In genomic region chr10:133088524-133089460, GRCh38 we compare ENCODE assay signal across 22 cellular contexts. TPM values are rescaled to one million over a fixed set of nuclear protein-coding genes. Genes with fewer than 3 reads are reported as not detected.
A peak's percentile ranks its signal among the peaks of the same experiment; 100 is the strongest.
DNase-seq lines count a peak whose midpoint lies in the region; ATAC-seq, FAIRE-seq and TF ChIP-seq lines count a peak whose summit lies in the region.
"Had no signal": no experiment of that assay in that cellular context is flagged by ENCODE, and none has a peak within 500 bp of the region (broad histone marks: within the 10 kb centered on the region; RNA-seq: fewer than 3 reads in every experiment).

No MANE protein-coding gene starts in this region.

- H3K4me1 ChIP-seq in NT2/D1 (ENCODE audit: insufficient read depth, insufficient read length): peaks cover 5% of the 10 kb centered on the region
- H3K4me1 ChIP-seq in endodermal cell (ENCODE audit: control insufficient read depth, insufficient read depth, low read length): peaks cover 4% of the 10 kb centered on the region
- H3K4me1 ChIP-seq in right lobe of liver: peaks cover 0 to 7% (median 0%) of the 10 kb centered on the region in 4 donors
- H3K4me1 ChIP-seq in stomach: peaks cover 11 to 21% (median 18%) of the 10 kb centered on the region in 4 donors

- H3K27me3 ChIP-seq in NT2/D1 (ENCODE audit: insufficient read depth, insufficient read length) (peaks cover 71% of the 10 kb centered on the region), endodermal cell (ENCODE audit: control insufficient read depth, insufficient read depth, low read length, poor library complexity, severe bottlenecking) (peaks cover 44% of the 10 kb centered on the region), right lobe of liver (peaks cover 0 to 5% of the 10 kb centered on the region in 2 donors), stomach (peaks cover 35 to 81% (median 64%) of the 10 kb centered on the region in 3 donors), brain microvascular endothelial cell (replicated peaks) (peaks cover 39% of the 10 kb centered on the region)

- peak overlapping the region; percentile 42 for H3K4me3 Mint-ChIP-seq in endodermal cell
- H3K4me3 Mint-ChIP-seq: activated CD8-positive, alpha-beta T cell treated with anti-CD3 and anti-CD28 coated beads for 36 hours; activated T-cell treated with anti-CD3 and anti-CD28 coated beads, Interleukin-2, amount 50 U/mL, for 4 hours had no signal

- TF ChIP-seq POLR2A in right lobe of liver (IDR thresholded peaks at IDR 0.05) (no peak), stomach (IDR thresholded peaks at IDR 0.05) (no peak)

- WGBS in endodermal cell (ENCODE audit: insufficient coverage in 1 of 2, insufficient read length in 1 of 2), 2 experiments: 35 to 45% methylated on average over 40 to 75 of the region's 75 CpGs
- 71% methylated on average over 12 of the region's 75 CpGs for WGBS in right lobe of liver (ENCODE audit: insufficient coverage, low coverage, low lambda C conversion rate, missing lambda C conversion rate)
- WGBS in stomach, 5 donors: 24 to 71% (median 29%) methylated on average over 13 to 75 of the region's 75 CpGs

- peaks cover 2% of the 10 kb centered on the region for H3K4me1 Mint-ChIP-seq in endodermal cell

- no peak for TF ChIP-seq EP300 in stomach (IDR thresholded peaks at IDR 0.05)

- DNase-seq in NT2/D1 (ENCODE audit: low read depth, low spot score) (no peak), endodermal cell (peak; percentile 70), right lobe of liver (no peak), stomach (no peak), brain microvascular endothelial cell (no peak), D721Med (ENCODE audit: insufficient read length, low spot score) (no peak)
- DNase-seq in stimulated activated CD8-positive, alpha-beta memory T cell treated with anti-CD3 and anti-CD28 coated beads, Interleukin-4, amount 100 ng/mL, for 48 hours: no peak
- DNase-seq: activated CD8-positive, alpha-beta T cell treated with anti-CD3 and anti-CD28 coated beads for 36 hours; activated T-cell treated with anti-CD3 and anti-CD28 coated beads, Interleukin-2, amount 50 U/mL, for 4 hours; cortex of kidney; IMR-90; left colon; NCI-H748 treated with DMSO at 0.1 percent for 48 hours; OCI-M1; stimulated activated naive CD4-positive, alpha-beta T cell treated with Interleukin-2 at 50 U/mL for 16 hours had no signal

- no peaks in the 10 kb centered on the region for H3K36me3 Mint-ChIP-seq in endodermal cell (ENCODE audit: low read depth)
- H3K36me3 Mint-ChIP-seq: activated naive CD4-positive, alpha-beta T cell treated with anti-CD3 and anti-CD28 coated beads, Interleukin-2, amount 50 U/mL, for 72 hours had no signal

- H3K9ac ChIP-seq in NT2/D1 (ENCODE audit: insufficient read length, low read depth): no peak overlapping the region
- H3K9ac ChIP-seq in endodermal cell (ENCODE audit: extremely low read depth, low read length, poor library complexity, severe bottlenecking): no peak overlapping the region

- H3K9me3 Mint-ChIP-seq in endodermal cell: no peaks in the 10 kb centered on the region
- H3K9me3 Mint-ChIP-seq: activated CD8-positive, alpha-beta T cell treated with anti-CD3 and anti-CD28 coated beads for 36 hours; activated naive CD4-positive, alpha-beta T cell treated with anti-CD3 and anti-CD28 coated beads, Interleukin-2, amount 50 U/mL, for 72 hours; activated T-cell treated with anti-CD3 and anti-CD28 coated beads, Interleukin-2, amount 50 U/mL, for 4 hours had no signal

- intact Hi-C loops in right lobe of liver (cut with DNase I) (no loop called here), stomach (cut with DNase I; ENCODE audit: low total_unique reads) (no loop called here)

- no peak overlapping the region for H3K27ac Mint-ChIP-seq in endodermal cell
- H3K27ac Mint-ChIP-seq: activated CD8-positive, alpha-beta T cell treated with anti-CD3 and anti-CD28 coated beads for 36 hours; activated naive CD4-positive, alpha-beta T cell treated with anti-CD3 and anti-CD28 coated beads, Interleukin-2, amount 50 U/mL, for 72 hours had no signal

- no peaks in the 10 kb centered on the region for H3K36me3 ChIP-seq in NT2/D1 (ENCODE audit: insufficient read depth, insufficient read length, low read length)
- H3K36me3 ChIP-seq in endodermal cell (ENCODE audit: control insufficient read depth, insufficient read depth, low read length): no peaks in the 10 kb centered on the region
- H3K36me3 ChIP-seq in right lobe of liver: no peaks in the 10 kb centered on the region
- no peaks in the 10 kb centered on the region for H3K36me3 ChIP-seq in stomach
- H3K36me3 ChIP-seq in brain microvascular endothelial cell (replicated peaks): no peaks in the 10 kb centered on the region
- H3K36me3 ChIP-seq: tibial nerve had no signal

- peak; percentile 27 for TF ChIP-seq CTCF in endodermal cell (conservative IDR thresholded peaks at IDR 0.05)
- TF ChIP-seq CTCF in right lobe of liver (IDR thresholded peaks at IDR 0.05): no peak
- TF ChIP-seq CTCF in stomach (IDR thresholded peaks at IDR 0.05): no peak
- no peak for TF ChIP-seq CTCF in brain microvascular endothelial cell (IDR thresholded peaks at IDR 0.05; ENCODE audit: low read depth, low read length, missing control alignments)
- TF ChIP-seq CTCF in D721Med (IDR thresholded peaks at IDR 0.05; ENCODE audit: insufficient read depth, missing control alignments): no peak

- H3K27me3 Mint-ChIP-seq in endodermal cell (ENCODE audit: insufficient read depth): peaks cover 56% of the 10 kb centered on the region

- H3K9me3 ChIP-seq in NT2/D1 (ENCODE audit: insufficient read depth, low read length) (no peaks in the 10 kb centered on the region), endodermal cell (ENCODE audit: control insufficient read depth, low read length) (no peaks in the 10 kb centered on the region), right lobe of liver (no peaks in the 10 kb centered on the region), stomach (no peaks in the 10 kb centered on the region)
- H3K9me3 ChIP-seq: tibial nerve had no signal

- in situ Hi-C loops in brain microvascular endothelial cell (cut with HindIII; ENCODE audit: low pct_ligation_motif_present, low sequenced_read_pairs): no loop called here

- peak in 2 of 4 donors; percentile 22 to 28 for ATAC-seq in right lobe of liver
- ATAC-seq: activated CD8-positive, alpha-beta T cell treated with anti-CD3 and anti-CD28 coated beads for 36 hours; left colon; sciatic nerve had no signal

- H3K27ac ChIP-seq in endodermal cell (ENCODE audit: low read depth, low read length) (peak overlapping the region; percentile 85), right lobe of liver (no peak overlapping the region), stomach (no peak overlapping the region), brain microvascular endothelial cell (no peak overlapping the region)
- H3K27ac ChIP-seq: tibial nerve had no signal

- H3K4me3 ChIP-seq in NT2/D1 (ENCODE audit: insufficient read length, low read depth) (peak overlapping the region; percentile 40), endodermal cell (ENCODE audit: low read length) (peak overlapping the region; percentile 66), right lobe of liver (peak overlapping the region in 2 of 3 donors; percentile 16 to 18), stomach (peak overlapping the region in 3 of 4 donors; percentile 17 to 35 (median 28)), brain microvascular endothelial cell (ENCODE audit: low read depth, low read length) (no peak overlapping the region)

- no peak for FAIRE-seq in D721Med (lab: Jason Lieb, UNC)

RNA-seq across cellular contexts. Expression of gene ADGRA1, which starts 1.1 kb away (rescaled TPM):
- total RNA-seq in endodermal cell (1 to 10 TPM in 1 of 2 donors, under 1 TPM in 1; 0.24 to 1.0 TPM), right lobe of liver (under 1 TPM in 5 of 6 experiments, not detected in 1; 0.10 to 0.46 (median 0.16) TPM), stomach (under 1 TPM in 3 of 5 donors, not detected in 2; under 0.01 to 0.73 (median 0.14) TPM)
- polyA plus RNA-seq in endodermal cell (2013, experiment 1 of 2): 5.6 TPM
- 6.9 TPM for polyA plus RNA-seq in endodermal cell (2013, experiment 2 of 2)
- not detected for polyA plus RNA-seq in stomach
- total RNA-seq: activated CD8-positive, alpha-beta T cell treated with anti-CD3 and anti-CD28 coated beads for 36 hours; activated naive CD4-positive, alpha-beta T cell treated with anti-CD3 and anti-CD28 coated beads, Interleukin-2, amount 50 U/mL, for 72 hours; activated T-cell treated with anti-CD3 and anti-CD28 coated beads, Interleukin-2, amount 50 U/mL, for 4 hours; fibroblast of villous mesenchyme; IMR-90; left colon; MCF 10A; mononuclear cell; osteoblast had no signal
- polyA plus RNA-seq: IMR-90 had no signal
